ENCODE assay signal across 9 cellular contexts in the genomic region with DNA sequence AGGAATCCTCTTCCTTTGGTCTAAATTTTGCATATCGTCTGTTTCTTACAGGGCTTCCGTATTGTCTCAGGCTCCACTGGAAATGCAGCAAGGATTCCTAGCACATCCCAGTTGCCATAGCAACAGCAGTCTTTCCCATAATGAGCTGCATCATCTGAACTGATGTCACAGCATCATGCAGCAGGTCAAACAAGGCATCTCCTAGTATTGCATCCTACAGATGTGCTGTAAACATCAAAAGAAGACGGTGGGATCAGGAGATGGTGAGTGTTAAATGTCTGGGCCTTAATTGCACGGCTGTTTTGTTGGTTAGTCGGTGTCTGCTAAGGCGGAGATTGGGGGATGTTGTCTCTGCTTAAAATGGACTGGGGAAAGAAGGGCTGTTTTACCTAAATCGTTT. TPM values are rescaled to one million over a fixed set of nuclear protein-coding genes. Genes with fewer than 3 reads are reported as not detected.
A peak's percentile ranks its signal among the peaks of the same experiment; 100 is the strongest.
DNase-seq lines count a peak whose midpoint lies in the region; ATAC-seq lines count a peak whose summit lies in the region.
"Had no signal": no experiment of that assay in that cellular context is flagged by ENCODE, and none has a peak within 500 bp of the region (broad histone marks: within the 10 kb centered on the region; RNA-seq: fewer than 3 reads in every experiment).

A gene with protein sequence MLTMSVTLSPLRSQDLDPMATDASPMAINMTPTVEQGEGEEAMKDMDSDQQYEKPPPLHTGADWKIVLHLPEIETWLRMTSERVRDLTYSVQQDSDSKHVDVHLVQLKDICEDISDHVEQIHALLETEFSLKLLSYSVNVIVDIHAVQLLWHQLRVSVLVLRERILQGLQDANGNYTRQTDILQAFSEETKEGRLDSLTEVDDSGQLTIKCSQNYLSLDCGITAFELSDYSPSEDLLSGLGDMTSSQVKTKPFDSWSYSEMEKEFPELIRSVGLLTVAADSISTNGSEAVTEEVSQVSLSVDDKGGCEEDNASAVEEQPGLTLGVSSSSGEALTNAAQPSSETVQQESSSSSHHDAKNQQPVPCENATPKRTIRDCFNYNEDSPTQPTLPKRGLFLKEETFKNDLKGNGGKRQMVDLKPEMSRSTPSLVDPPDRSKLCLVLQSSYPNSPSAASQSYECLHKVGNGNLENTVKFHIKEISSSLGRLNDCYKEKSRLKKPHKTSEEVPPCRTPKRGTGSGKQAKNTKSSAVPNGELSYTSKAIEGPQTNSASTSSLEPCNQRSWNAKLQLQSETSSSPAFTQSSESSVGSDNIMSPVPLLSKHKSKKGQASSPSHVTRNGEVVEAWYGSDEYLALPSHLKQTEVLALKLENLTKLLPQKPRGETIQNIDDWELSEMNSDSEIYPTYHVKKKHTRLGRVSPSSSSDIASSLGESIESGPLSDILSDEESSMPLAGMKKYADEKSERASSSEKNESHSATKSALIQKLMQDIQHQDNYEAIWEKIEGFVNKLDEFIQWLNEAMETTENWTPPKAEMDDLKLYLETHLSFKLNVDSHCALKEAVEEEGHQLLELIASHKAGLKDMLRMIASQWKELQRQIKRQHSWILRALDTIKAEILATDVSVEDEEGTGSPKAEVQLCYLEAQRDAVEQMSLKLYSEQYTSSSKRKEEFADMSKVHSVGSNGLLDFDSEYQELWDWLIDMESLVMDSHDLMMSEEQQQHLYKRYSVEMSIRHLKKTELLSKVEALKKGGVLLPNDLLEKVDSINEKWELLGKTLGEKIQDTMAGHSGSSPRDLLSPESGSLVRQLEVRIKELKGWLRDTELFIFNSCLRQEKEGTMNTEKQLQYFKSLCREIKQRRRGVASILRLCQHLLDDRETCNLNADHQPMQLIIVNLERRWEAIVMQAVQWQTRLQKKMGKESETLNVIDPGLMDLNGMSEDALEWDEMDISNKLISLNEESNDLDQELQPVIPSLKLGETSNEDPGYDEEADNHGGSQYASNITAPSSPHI (N-terminal part only) (plus strand): TSS at position 153 of the 400 bp plus-strand sequence. CDS start 104,196 bp downstream, outside the sequence.

- H3K36me3 ChIP-seq in skeletal muscle tissue (ENCODE audit: control insufficient read depth in 3 of 3, insufficient read depth in 3 of 3, low read length in 3 of 3), result no peaks in the 10 kb centered on the region
- no peaks in the 10 kb centered on the region for H3K36me3 ChIP-seq in HAP-1 (replicated peaks)

- no peaks in the 10 kb centered on the region for H3K9me3 ChIP-seq in skeletal muscle tissue (ENCODE audit: control insufficient read depth in 3 of 3, low read length in 3 of 3)
- H3K9me3 ChIP-seq in HAP-1, result no peaks in the 10 kb centered on the region

- no peak for ATAC-seq in HG02981 (IDR thresholded peaks at IDR 0.05; ENCODE audit: unreplicated experiment)

- H3K4me3 ChIP-seq in skeletal muscle tissue (ENCODE audit: low read length in 3 of 3) (no peak within 1 kb of the TSS), HAP-1 (no peak within 1 kb of the TSS)

- in situ Hi-C loops in HAP-1 (cut with MboI; ENCODE audit: low sequenced_read_pairs), result no loop called here

- DNase-seq in NCI-H1930 (lab: John Stamatoyannopoulos, UW), result peak; percentile 6 to 21
- peak in 56 of 58 donors; percentile 10 to 95 (median 69) for DNase-seq in anterior cingulate cortex (lab: John Stamatoyannopoulos, UW)
- DNase-seq in iPS DF 19.7 (ENCODE audit: low read depth, low spot score), result peak; percentile 2
- DNase-seq in KG1 (lab: John Stamatoyannopoulos, UW), result no peak
- DNase-seq in HAP-1 (ENCODE audit: low spot score in 2 of 2), result no peak
- DNase-seq: activated B cell treated with CpG ODN at 0.5 μM for 24 hours, dermis blood vessel endothelial cell had no signal

- H3K27me3 ChIP-seq in skeletal muscle tissue (ENCODE audit: control insufficient read depth in 3 of 3, insufficient read depth in 3 of 3, low read length in 3 of 3), result no peaks in the 10 kb centered on the region
- no peaks in the 10 kb centered on the region for H3K27me3 ChIP-seq in HAP-1 (ENCODE audit: low read depth)

- H3K9ac ChIP-seq in skeletal muscle tissue (ENCODE audit: low read depth in 1 of 3, low read length in 3 of 3), result peak within 1 kb of the TSS in 1 of 3 donors; percentile 12

- H3K4me1 ChIP-seq in skeletal muscle tissue (ENCODE audit: control insufficient read depth in 3 of 3, insufficient read depth in 3 of 3, low read length in 3 of 3), result peaks cover 0 to 4% (median 0%) of the 10 kb centered on the region in 3 donors
- H3K4me1 ChIP-seq in HAP-1, result peaks cover 7% of the 10 kb centered on the region

- H3K27ac ChIP-seq in skeletal muscle tissue (ENCODE audit: low read depth, low read length), result no peak within 1 kb of the TSS

RNA-seq across cellular contexts. Expression of the gene that starts here (rescaled TPM):
- 102 TPM for total RNA-seq in skeletal muscle tissue

Comparison
In these comparisons a context has a peak if more than half of its experiments do, and no peak if none do; other contexts are left out.
1. DNase-seq: peak in NCI-H1930 (2 of 2), anterior cingulate cortex (56 of 58) and iPS DF 19.7 (single experiment); none in KG1 (single experiment) and HAP-1 (0 of 2).